8 cellular contexts compared by ENCODE assay signal in the genomic region with DNA sequence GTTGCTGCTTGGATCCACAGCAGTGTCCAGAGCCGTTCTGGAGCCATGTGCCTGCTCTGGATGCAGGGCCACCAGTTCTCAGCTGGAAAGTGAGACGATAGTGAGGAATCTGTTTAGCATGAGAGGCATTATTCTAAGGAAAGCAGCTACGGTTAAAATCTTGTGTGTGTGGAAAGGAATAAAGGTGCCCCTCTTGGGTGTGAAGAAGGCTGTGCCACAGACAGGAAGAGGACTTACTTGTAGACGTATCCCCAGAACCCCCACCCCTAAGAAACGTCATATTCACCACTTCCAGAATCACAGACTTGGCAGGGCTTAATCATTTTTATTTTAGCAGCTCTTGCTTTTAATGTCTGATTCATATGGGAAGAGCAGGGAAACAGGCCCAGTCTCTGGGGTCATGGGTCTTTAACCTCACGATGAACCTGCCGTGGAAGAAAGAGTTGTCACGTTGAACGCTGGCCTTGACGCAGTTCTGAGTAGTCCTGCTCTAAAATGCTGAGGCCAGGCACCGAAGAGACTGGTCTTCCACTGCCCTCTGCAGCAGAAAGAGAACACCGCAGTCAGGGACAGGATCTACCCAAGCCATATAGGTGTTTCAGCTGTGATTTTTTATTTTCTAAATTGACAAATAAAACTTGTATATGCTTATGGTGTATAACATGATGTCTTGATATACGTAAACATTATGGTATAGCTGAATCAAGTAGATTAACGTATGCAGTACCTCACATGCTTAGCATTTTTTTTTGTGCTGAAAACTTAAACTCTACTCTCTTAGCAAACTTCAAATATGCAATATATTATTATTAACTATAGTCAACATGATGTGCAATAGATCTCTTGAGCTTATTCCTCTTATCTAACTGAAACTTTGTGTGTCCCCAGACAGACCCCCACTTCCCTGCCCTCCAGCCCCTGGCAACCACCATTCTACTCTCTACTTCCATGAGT. TPM values are rescaled to one million over a fixed set of nuclear protein-coding genes. Genes with fewer than 3 reads are reported as not detected.
DNase-seq lines count a peak whose midpoint lies in the region; ATAC-seq and TF ChIP-seq lines count a peak whose summit lies in the region.

No MANE protein-coding gene starts in this region.

- H3K4me1 ChIP-seq in psoas muscle, result no peaks in the 10 kb centered on the region

- H3K27me3 ChIP-seq in psoas muscle (ENCODE audit: insufficient read depth in 3 of 3, low read length in 2 of 3), result no peaks in the 10 kb centered on the region

- H3K4me1 Mint-ChIP-seq in activated naive CD8-positive, alpha-beta T cell treated with anti-CD3 and anti-CD28 coated beads, Interleukin-2, amount 10 ng/mL, durations not matched to agents 7 days and 5 days, result peaks cover 7% of the 10 kb centered on the region

- H3K27ac ChIP-seq in psoas muscle, result no peak overlapping the region

- 14 to 18% (median 14%) methylated on average over 14 of the region's 14 CpGs for WGBS in psoas muscle, 3 donors

- H3K9me3 ChIP-seq in psoas muscle, result no peaks in the 10 kb centered on the region

- TF ChIP-seq CTCF in psoas muscle (IDR thresholded peaks at IDR 0.05), result peak; percentile 57

- H3K4me3 Mint-ChIP-seq in activated naive CD8-positive, alpha-beta T cell treated with anti-CD3 and anti-CD28 coated beads, Interleukin-2, amount 10 ng/mL, durations not matched to agents 7 days and 5 days, result peak overlapping the region; percentile 48

- H3K27me3 Mint-ChIP-seq in activated naive CD8-positive, alpha-beta T cell treated with anti-CD3 and anti-CD28 coated beads, Interleukin-2, amount 10 ng/mL, durations not matched to agents 7 days and 5 days, result peaks cover 2% of the 10 kb centered on the region

- intact Hi-C loops in left cardiac atrium (cut with DNase I), result loop anchor here in 1 of 2 donors (5.0 kb wide), 1 partner anchor 171 kb away; a partner anchor contains a TSS
- intact Hi-C loops in psoas muscle (cut with DNase I), result no loop called here

- no peaks in the 10 kb centered on the region for H3K9me3 Mint-ChIP-seq in activated naive CD8-positive, alpha-beta T cell treated with anti-CD3 and anti-CD28 coated beads, Interleukin-2, amount 10 ng/mL, durations not matched to agents 7 days and 5 days

- ATAC-seq in GM19328 (IDR thresholded peaks at IDR 0.05; ENCODE audit: unreplicated experiment) (peak; percentile 91), left cardiac atrium (peak; percentile 98 to 100), psoas muscle (peak; percentile 81 to 94 (median 90)), GM19455 (IDR thresholded peaks at IDR 0.05; ENCODE audit: unreplicated experiment) (no peak)
- peak; percentile 95 for ATAC-seq in activated naive CD8-positive, alpha-beta T cell treated with anti-CD3 and anti-CD28 coated beads, Interleukin-2, amount 10 ng/mL, durations not matched to agents 7 days and 5 days (ENCODE audit: low read depth)

- H3K4me3 ChIP-seq in psoas muscle, result peak overlapping the region; percentile 39

- no peaks in the 10 kb centered on the region for H3K36me3 ChIP-seq in psoas muscle (ENCODE audit: insufficient read depth in 1 of 2, low read depth in 1 of 2)

- POLR2A ChIA-PET in activated naive CD8-positive, alpha-beta T cell treated with anti-CD3 and anti-CD28 coated beads, Interleukin-2, amount 10 ng/mL, durations not matched to agents 7 days and 5 days (lab: Charles Lee), result no interaction called here

- DNase-seq in COLO668 (lab: John Stamatoyannopoulos, UW; ENCODE audit: unreplicated experiment) (peak; percentile 20), HT1080 (ENCODE audit: low read depth) (peak; percentile 68), RPMI7951 (ENCODE audit: low read depth) (peak; percentile 54), left cardiac atrium (peak; percentile 56), psoas muscle (peak; percentile 36 to 64)
- peak; percentile 44 for DNase-seq in activated naive CD8-positive, alpha-beta T cell treated with anti-CD3 and anti-CD28 coated beads, Interleukin-2, amount 10 ng/mL, durations not matched to agents 7 days and 5 days

- H3K36me3 Mint-ChIP-seq in activated naive CD8-positive, alpha-beta T cell treated with anti-CD3 and anti-CD28 coated beads, Interleukin-2, amount 10 ng/mL, durations not matched to agents 7 days and 5 days, result no peaks in the 10 kb centered on the region

- no peak overlapping the region for H3K27ac Mint-ChIP-seq in activated naive CD8-positive, alpha-beta T cell treated with anti-CD3 and anti-CD28 coated beads, Interleukin-2, amount 10 ng/mL, durations not matched to agents 7 days and 5 days

RNA-seq across cellular contexts. Expression of a gene that starts 38.8 kb away (rescaled TPM):
- not detected in 2 replicates for total RNA-seq in HT1080 (2014; rRNA removed; shearing (Covaris generic))
- not detected in 2 replicates for polyA plus RNA-seq in HT1080 (2015; cell fraction: cytosol; rRNA removed)
- polyA plus RNA-seq in HT1080 (2015; cell fraction: nucleus; rRNA removed), result not detected in 2 replicates
- total RNA-seq in RPMI7951 (2014; rRNA removed; shearing (Covaris generic)), result not detected in 2 replicates
- total RNA-seq in activated naive CD8-positive, alpha-beta T cell treated with anti-CD3 and anti-CD28 coated beads, Interleukin-2, amount 10 ng/mL, durations not matched to agents 7 days and 5 days, result not detected
- total RNA-seq in left cardiac atrium, result not detected
- not detected for total RNA-seq in psoas muscle
- not detected for polyA plus RNA-seq in psoas muscle
